In genomic region chr19:28667348-28667977, GRCh38 we compare ENCODE assay signal across 24 cellular contexts.
"Had no signal": no experiment of that assay in that cellular context is flagged by ENCODE, and none has a peak within 500 bp of the region (broad histone marks: within the 10 kb centered on the region; RNA-seq: fewer than 3 reads in every experiment).

No MANE protein-coding gene starts in this region.

- H3K4me1 ChIP-seq: ascending aorta, body of pancreas had no signal

- H3K9me3 ChIP-seq: ascending aorta, body of pancreas had no signal

- DNase-seq: activated CD4-positive, alpha-beta memory T cell treated with anti-CD3 and anti-CD28 coated beads for 36 hours; activated CD4-positive, alpha-beta T cell treated with anti-CD3 and anti-CD28 coated beads, Interleukin-2, amount 10 ng/mL, durations not matched to agents 7 days and 5 days; activated CD4-positive, CD25-positive, alpha-beta regulatory T cell; activated CD8-positive, alpha-beta memory T cell treated with anti-CD3 and anti-CD28 coated beads for 24 hours; activated effector memory CD4-positive, alpha-beta T cell treated with anti-CD3 and anti-CD28 coated beads, Interleukin-2, amount 50 U/mL, for 16 hours; activated naive CD4-positive, alpha-beta T cell treated with Interleukin-2 at 50 U/mL for 16 hours; activated naive CD8-positive, alpha-beta T cell treated with anti-CD3 and anti-CD28 coated beads, Interleukin-2, amount 50 U/mL, for 24 hours; activated T-cell treated with anti-CD3 and anti-CD28 coated beads, Interleukin-2, amount 50 U/mL, for 4 hours; amniotic stem cell; body of pancreas; MM.1S; NCI-H1092 treated with DMSO at 0.1 percent for 48 hours; NCI-H1417 treated with DMSO at 0.1 percent for 48 hours; NCI-H1694; NCI-H2029; NCI-H510A treated with DMSO at 0.1 percent for 48 hours; PC-3; SHP77 treated with DMSO at 0.1 percent for 48 hours; T-cell; T-helper 2 cell; T1000 had no signal

- ATAC-seq: activated naive CD4-positive, alpha-beta T cell treated with anti-CD3 and anti-CD28 coated beads, Interleukin-2, amount 50 U/mL, for 72 hours; activated naive CD8-positive, alpha-beta T cell treated with anti-CD3 and anti-CD28 coated beads, Interleukin-2, amount 50 U/mL, for 24 hours; activated T-cell treated with anti-CD3 and anti-CD28 coated beads, Interleukin-2, amount 50 U/mL, for 4 hours; body of pancreas; PC-3; T-cell had no signal

- H3K4me3 ChIP-seq: ascending aorta, body of pancreas, cardiac muscle cell had no signal

- H3K27me3 ChIP-seq: ascending aorta, body of pancreas, cardiac muscle cell had no signal

- H3K36me3 ChIP-seq: ascending aorta, cardiac muscle cell had no signal

- H3K27ac ChIP-seq: ascending aorta, body of pancreas, cardiac muscle cell had no signal
